ENCODE assay signal across 2 cellular contexts in the genomic region with DNA sequence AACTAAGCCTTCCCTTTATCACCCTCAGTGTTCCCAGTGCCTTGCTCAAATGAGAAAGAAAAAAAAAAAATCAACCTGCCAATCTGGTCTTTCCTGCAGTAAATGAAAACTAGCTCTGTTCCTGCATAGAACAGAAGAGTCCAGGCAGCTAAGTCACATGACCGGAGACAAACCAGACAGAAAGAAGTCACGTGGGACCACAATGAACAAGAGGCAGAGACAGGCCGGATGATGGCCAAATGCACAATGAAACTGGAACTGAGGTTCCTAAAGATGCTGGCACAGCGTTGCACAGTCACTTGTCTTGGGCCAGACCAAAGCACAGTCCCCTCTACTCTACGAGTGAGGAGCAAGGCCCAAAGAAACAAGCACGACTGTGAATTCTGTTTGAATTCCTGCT.
A peak's percentile ranks its signal among the peaks of the same experiment; 100 is the strongest.
TF ChIP-seq lines count a peak whose summit lies in the region.

No MANE protein-coding gene starts in this region.

TF ChIP-seq in GM23338, 12 proteins besides CTCF, POLR2A, EP300 and RAD21:
- TF ChIP-seq POLR2AphosphoS5 (IDR thresholded peaks at IDR 0.05; ENCODE audit: low read depth) (no peak), ZNF114 (CRISPR knock-in tag; IDR thresholded peaks at IDR 0.05) (no peak), EZH2phosphoT487 (IDR thresholded peaks at IDR 0.05; ENCODE audit: unreplicated experiment) (no peak)
- TF ChIP-seq, protein P1, sequence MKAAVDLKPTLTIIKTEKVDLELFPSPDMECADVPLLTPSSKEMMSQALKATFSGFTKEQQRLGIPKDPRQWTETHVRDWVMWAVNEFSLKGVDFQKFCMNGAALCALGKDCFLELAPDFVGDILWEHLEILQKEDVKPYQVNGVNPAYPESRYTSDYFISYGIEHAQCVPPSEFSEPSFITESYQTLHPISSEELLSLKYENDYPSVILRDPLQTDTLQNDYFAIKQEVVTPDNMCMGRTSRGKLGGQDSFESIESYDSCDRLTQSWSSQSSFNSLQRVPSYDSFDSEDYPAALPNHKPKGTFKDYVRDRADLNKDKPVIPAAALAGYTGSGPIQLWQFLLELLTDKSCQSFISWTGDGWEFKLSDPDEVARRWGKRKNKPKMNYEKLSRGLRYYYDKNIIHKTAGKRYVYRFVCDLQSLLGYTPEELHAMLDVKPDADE (IDR thresholded peaks at IDR 0.05), result no peak
TF ChIP-seq in GM23338: peak in this region for 0.

TF ChIP-seq in GM12878, 131 proteins besides CTCF, POLR2A, EP300 and RAD21:
- TF ChIP-seq, protein P2, sequence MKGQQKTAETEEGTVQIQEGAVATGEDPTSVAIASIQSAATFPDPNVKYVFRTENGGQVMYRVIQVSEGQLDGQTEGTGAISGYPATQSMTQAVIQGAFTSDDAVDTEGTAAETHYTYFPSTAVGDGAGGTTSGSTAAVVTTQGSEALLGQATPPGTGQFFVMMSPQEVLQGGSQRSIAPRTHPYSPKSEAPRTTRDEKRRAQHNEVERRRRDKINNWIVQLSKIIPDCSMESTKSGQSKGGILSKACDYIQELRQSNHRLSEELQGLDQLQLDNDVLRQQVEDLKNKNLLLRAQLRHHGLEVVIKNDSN (IDR thresholded peaks at IDR 0.05; ENCODE audit: borderline replicate concordance, extremely low read length, insufficient read depth, low read depth, low read length), result peak; percentile 55
- TF ChIP-seq, protein P3, sequence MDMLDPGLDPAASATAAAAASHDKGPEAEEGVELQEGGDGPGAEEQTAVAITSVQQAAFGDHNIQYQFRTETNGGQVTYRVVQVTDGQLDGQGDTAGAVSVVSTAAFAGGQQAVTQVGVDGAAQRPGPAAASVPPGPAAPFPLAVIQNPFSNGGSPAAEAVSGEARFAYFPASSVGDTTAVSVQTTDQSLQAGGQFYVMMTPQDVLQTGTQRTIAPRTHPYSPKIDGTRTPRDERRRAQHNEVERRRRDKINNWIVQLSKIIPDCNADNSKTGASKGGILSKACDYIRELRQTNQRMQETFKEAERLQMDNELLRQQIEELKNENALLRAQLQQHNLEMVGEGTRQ (IDR thresholded peaks at IDR 0.05; ENCODE audit: borderline replicate concordance, low read depth, low read length), result peak; percentile 23; the same call in 1 of the 2 replicates
- TF ChIP-seq SUPT20H (IDR thresholded peaks at IDR 0.05; ENCODE audit: borderline replicate concordance, control insufficient read depth, low read depth, low read length) (no peak), SRF (IDR thresholded peaks at IDR 0.05; ENCODE audit: low read depth in 2 of 2, low read length in 2 of 2) (0 out of 4 replicates have a peak, but pooled peaks of 1 of the 2 experiments have one; percentile 5), RAD51 (IDR thresholded peaks at IDR 0.05) (peak; percentile 91), RCOR1 (conservative IDR thresholded peaks at IDR 0.05; ENCODE audit: low read depth, low read length) (no peak)
